Comparison of ENCODE assay signal across 25 cellular contexts in the genomic region with DNA sequence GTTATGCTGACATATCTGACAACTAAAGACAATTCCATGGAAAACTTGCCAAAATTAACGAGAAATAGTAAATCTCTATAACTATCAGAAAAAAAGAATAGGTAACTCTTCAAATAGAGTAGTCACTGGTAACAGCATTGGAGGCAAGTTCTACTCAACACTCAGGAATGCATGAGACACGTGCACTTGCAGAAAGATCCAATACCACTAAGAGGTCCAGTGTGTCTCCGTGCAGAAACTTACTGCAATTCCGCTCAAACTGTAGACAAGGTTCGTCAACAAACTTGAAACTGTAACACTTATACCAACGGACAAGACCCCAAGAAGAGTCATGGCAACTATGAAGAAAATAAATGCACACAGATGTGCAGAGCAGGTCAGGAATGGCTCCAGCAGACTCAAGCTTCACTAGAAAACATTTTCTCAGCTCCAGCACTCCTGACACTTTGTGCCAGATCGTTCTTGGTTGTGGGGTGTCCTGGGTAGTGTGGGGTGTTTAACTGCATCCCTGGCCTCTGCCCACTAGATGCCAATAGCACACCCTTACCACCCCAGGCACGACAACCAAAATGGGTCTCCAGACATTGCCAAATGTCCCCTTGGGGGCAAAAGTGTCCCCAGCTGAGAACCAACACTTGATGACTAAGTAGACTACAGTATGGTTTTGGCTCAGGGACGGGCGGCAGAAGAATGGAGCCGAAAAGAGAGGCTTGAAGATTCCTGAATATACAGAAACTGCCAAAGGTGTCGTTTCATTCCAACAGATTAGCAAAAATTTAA.
DNase-seq lines count a peak whose midpoint lies in the region; ATAC-seq, FAIRE-seq and TF ChIP-seq lines count a peak whose summit lies in the region.
"Had no signal": no experiment of that assay in that cellular context is flagged by ENCODE, and none has a peak within 500 bp of the region (broad histone marks: within the 10 kb centered on the region; RNA-seq: fewer than 3 reads in every experiment).

No MANE protein-coding gene starts in this region.

- no peak overlapping the region for H3K27ac Mint-ChIP-seq in activated naive CD4-positive, alpha-beta T cell treated with anti-CD3 and anti-CD28 coated beads for 36 hours
- no peak overlapping the region for H3K27ac Mint-ChIP-seq in activated CD4-positive, alpha-beta T cell treated with anti-CD3 and anti-CD28 coated beads, Interleukin-2, amount 10 ng/mL, durations not matched to agents 7 days and 5 days
- H3K27ac Mint-ChIP-seq: activated naive CD8-positive, alpha-beta T cell; natural killer cell treated with Interleukin-12 subunit alpha and Interleukin-12 subunit beta and Interleukin-15 and Interleukin-18, amount 100 ng/mL, for 72 hours; type B pancreatic cell had no signal

- TF ChIP-seq CTCF in right atrium auricular region (IDR thresholded peaks at IDR 0.05) (no peak), HepG2 (CRISPR knock-in tag; IDR thresholded peaks at IDR 0.05) (no peak)

- POLR2A ChIA-PET in HepG2 (lab: Yijun Ruan, JAX): no interaction called here
- POLR2A ChIA-PET in activated CD4-positive, alpha-beta T cell treated with anti-CD3 and anti-CD28 coated beads, Interleukin-2, amount 10 ng/mL, durations not matched to agents 7 days and 5 days (lab: Charles Lee): no interaction called here

- H3K9me3 Mint-ChIP-seq in activated naive CD4-positive, alpha-beta T cell treated with anti-CD3 and anti-CD28 coated beads for 36 hours: peaks cover 3% of the 10 kb centered on the region
- H3K9me3 Mint-ChIP-seq in activated CD4-positive, alpha-beta T cell treated with anti-CD3 and anti-CD28 coated beads, Interleukin-2, amount 10 ng/mL, durations not matched to agents 7 days and 5 days: peaks cover 4% of the 10 kb centered on the region
- H3K9me3 Mint-ChIP-seq: natural killer cell treated with Interleukin-12 subunit alpha and Interleukin-12 subunit beta and Interleukin-15 and Interleukin-18, amount 100 ng/mL, for 72 hours had no signal

- peaks cover 7% of the 10 kb centered on the region; the same call in 1 of the 2 replicates for H3K79me2 ChIP-seq in Karpas-422 (ENCODE audit: low read length)
- H3K79me2 ChIP-seq in HepG2 (ENCODE audit: insufficient read depth, low read length): no peaks in the 10 kb centered on the region
- H3K79me2 ChIP-seq: parathyroid adenoma had no signal

- H3K9me3 ChIP-seq in right atrium auricular region (no peaks in the 10 kb centered on the region), right cardiac atrium (ENCODE audit: control insufficient read depth, low read length) (no peaks in the 10 kb centered on the region), Karpas-422 (ENCODE audit: low read length) (no peaks in the 10 kb centered on the region), HepG2 (ENCODE audit: low read length) (no peaks in the 10 kb centered on the region)

- peaks cover 21% of the 10 kb centered on the region for H3K4me1 Mint-ChIP-seq in activated naive CD4-positive, alpha-beta T cell treated with anti-CD3 and anti-CD28 coated beads for 36 hours (ENCODE audit: low read depth)
- H3K4me1 Mint-ChIP-seq in activated CD4-positive, alpha-beta T cell treated with anti-CD3 and anti-CD28 coated beads, Interleukin-2, amount 10 ng/mL, durations not matched to agents 7 days and 5 days: peaks cover 21% of the 10 kb centered on the region

- peaks cover 64% of the 10 kb centered on the region for H3K36me3 Mint-ChIP-seq in activated naive CD4-positive, alpha-beta T cell treated with anti-CD3 and anti-CD28 coated beads for 36 hours (ENCODE audit: low read depth)
- H3K36me3 Mint-ChIP-seq in activated CD4-positive, alpha-beta T cell treated with anti-CD3 and anti-CD28 coated beads, Interleukin-2, amount 10 ng/mL, durations not matched to agents 7 days and 5 days (ENCODE audit: low read depth): peaks cover 57% of the 10 kb centered on the region

- no peak for TF ChIP-seq EP300 in HepG2 (IDR thresholded peaks at IDR 0.05; ENCODE audit: low read depth in 2 of 2, low read length in 2 of 2)
- TF ChIP-seq EP300 in HepG2 (CRISPR knock-in tag; IDR thresholded peaks at IDR 0.05; ENCODE audit: borderline replicate concordance): no peak

- H3K27ac ChIP-seq in right atrium auricular region (no peak overlapping the region), right cardiac atrium (ENCODE audit: low read length) (no peak overlapping the region), Karpas-422 (ENCODE audit: low read length) (no peak overlapping the region), HepG2 (ENCODE audit: extremely low read length, insufficient read depth, low read length) (no peak overlapping the region)
- H3K27ac ChIP-seq: gastroesophageal sphincter, parathyroid adenoma had no signal

- H4K20me1 ChIP-seq in Karpas-422 (ENCODE audit: insufficient read depth, low read depth, low read length): no peaks in the 10 kb centered on the region
- H4K20me1 ChIP-seq in HepG2 (ENCODE audit: insufficient read depth, low read length): no peaks in the 10 kb centered on the region

- CTCF ChIA-PET in activated naive CD4-positive, alpha-beta T cell treated with anti-CD3 and anti-CD28 coated beads for 36 hours (lab: Charles Lee): no interaction called here
- CTCF ChIA-PET in HepG2 (lab: Yijun Ruan, JAX; ENCODE audit: low intra/inter-chr PET ratio, low total read pairs): no interaction called here
- CTCF ChIA-PET in activated CD4-positive, alpha-beta T cell treated with anti-CD3 and anti-CD28 coated beads, Interleukin-2, amount 10 ng/mL, durations not matched to agents 7 days and 5 days (lab: Charles Lee): interaction anchor here (0.5 kb wide), 1 partner anchor 39 kb away, joined by 3 read pairs; no protein-coding TSS in a partner anchor

- no peak overlapping the region for H3K4me3 ChIP-seq in right atrium auricular region
- no peak overlapping the region for H3K4me3 ChIP-seq in right cardiac atrium (ENCODE audit: low read length)
- H3K4me3 ChIP-seq in Karpas-422 (ENCODE audit: low read length): no peak overlapping the region
- H3K4me3 ChIP-seq in HepG2 (replicated peaks in 1 of 3; ENCODE audit: insufficient read depth in 1 of 3, low read depth in 2 of 3, low read length in 3 of 3): no peak overlapping the region
- H3K4me3 ChIP-seq: gastroesophageal sphincter, K562 had no signal

- WGBS in right cardiac atrium: 98% methylated on average over 12 of the region's 12 CpGs
- 94% methylated on average over 12 of the region's 12 CpGs for WGBS in HepG2 (ENCODE audit: low lambda C conversion rate)

- no peak for FAIRE-seq in HepG2 (lab: Jason Lieb, UNC)
- FAIRE-seq: K562 had no signal

- no peaks in the 10 kb centered on the region for H3K27me3 ChIP-seq in right atrium auricular region
- H3K27me3 ChIP-seq in right cardiac atrium (ENCODE audit: control insufficient read depth, insufficient read depth): no peaks in the 10 kb centered on the region
- no peaks in the 10 kb centered on the region for H3K27me3 ChIP-seq in Karpas-422 (ENCODE audit: low read length)
- no peaks in the 10 kb centered on the region for H3K27me3 ChIP-seq in HepG2 (ENCODE audit: control insufficient read depth in 1 of 2, insufficient read depth in 2 of 2, low read length in 2 of 2)
- H3K27me3 ChIP-seq: gastroesophageal sphincter had no signal

- BruUV-seq in HepG2 (replicated peaks; lab: Mats Ljungman, UMichigan): no TSS peak

- TF ChIP-seq RAD21 in HepG2 (CRISPR knock-in tag; IDR thresholded peaks at IDR 0.05): no peak

- in situ Hi-C loops in HepG2 (cut with HindIII; ENCODE audit: extremely low pct_ligation_motif_present, low pct_unique_long_range_greater_than_20kb): loop anchor here (10.0 kb wide), 1 partner anchor 97 kb away; no protein-coding TSS in a partner anchor

- ATAC-seq in right cardiac atrium: no peak
- no peak for ATAC-seq in HepG2
- ATAC-seq: esophagus mucosa; gastroesophageal sphincter; HCT116; K562; left colon; natural killer cell treated with Interleukin-12 subunit alpha and Interleukin-12 subunit beta and Interleukin-15 and Interleukin-18, amount 100 ng/mL, for 72 hours; sciatic nerve had no signal

- H2AFZ ChIP-seq in Karpas-422 (ENCODE audit: low read length): no peak overlapping the region
- H2AFZ ChIP-seq in HepG2 (ENCODE audit: low read length): no peak overlapping the region
- H2AFZ ChIP-seq: parathyroid adenoma had no signal

- TF ChIP-seq POLR2A in HepG2 (IDR thresholded peaks at IDR 0.05; ENCODE audit: insufficient read depth in 1 of 2, low read depth in 2 of 2, low read length in 2 of 2): no peak

- H3K9ac ChIP-seq in Karpas-422 (ENCODE audit: low read length): no peak overlapping the region
- H3K9ac ChIP-seq in HepG2 (ENCODE audit: insufficient read depth, low read depth, low read length): no peak overlapping the region
- H3K9ac ChIP-seq: parathyroid adenoma had no signal

- no peaks in the 10 kb centered on the region for H3K9me2 ChIP-seq in Karpas-422 (replicated peaks; ENCODE audit: insufficient read depth, low read length)

- H3K4me3 Mint-ChIP-seq in activated naive CD4-positive, alpha-beta T cell treated with anti-CD3 and anti-CD28 coated beads for 36 hours: no peak overlapping the region
- H3K4me3 Mint-ChIP-seq in activated CD4-positive, alpha-beta T cell treated with anti-CD3 and anti-CD28 coated beads, Interleukin-2, amount 10 ng/mL, durations not matched to agents 7 days and 5 days: no peak overlapping the region
- H3K4me3 Mint-ChIP-seq: activated naive CD8-positive, alpha-beta T cell; natural killer cell treated with Interleukin-12 subunit alpha and Interleukin-12 subunit beta and Interleukin-15 and Interleukin-18, amount 100 ng/mL, for 72 hours; type B pancreatic cell had no signal

- H3K36me3 ChIP-seq in right atrium auricular region (peaks cover 30% of the 10 kb centered on the region), Karpas-422 (ENCODE audit: insufficient read depth, low read length) (no peaks in the 10 kb centered on the region; the same call in 1 of the 2 replicates), HepG2 (replicated peaks in 1 of 2; ENCODE audit: control insufficient read depth in 1 of 2, insufficient read depth in 2 of 2, low read length in 2 of 2) (peaks cover 11 to 26% of the 10 kb centered on the region in 2 experiments; a peak in 4 of 5 replicates)

- H3K4me1 ChIP-seq in right atrium auricular region (no peaks in the 10 kb centered on the region), right cardiac atrium (ENCODE audit: control insufficient read depth, insufficient read depth, low read length) (no peaks in the 10 kb centered on the region), Karpas-422 (ENCODE audit: low read length) (no peaks in the 10 kb centered on the region), HepG2 (ENCODE audit: insufficient read depth, low read length) (peaks cover 15% of the 10 kb centered on the region)
- H3K4me1 ChIP-seq: parathyroid adenoma had no signal

- H3K4me2 ChIP-seq in Karpas-422 (ENCODE audit: low read depth, low read length, poor library complexity, severe bottlenecking) (no peak overlapping the region), HepG2 (ENCODE audit: low read depth, low read length) (no peak overlapping the region)

- intact Hi-C loops in right cardiac atrium (cut with DNase I) (loop anchor here in 1 of 4 donors (10.0 kb wide), 1 partner anchor 87 kb away; no protein-coding TSS in a partner anchor), HepG2 (cut with micrococcal nuclease; ENCODE audit: unreplicated experiment) (no loop called here)
- intact Hi-C loops in activated naive CD4-positive, alpha-beta T cell treated with anti-CD3 and anti-CD28 coated beads for 36 hours (cut with micrococcal nuclease): loop anchor here (10.0 kb wide), 1 partner anchor 97 kb away; no protein-coding TSS in a partner anchor

- DNase-seq in right atrium auricular region (ENCODE audit: low spot score) (peak; percentile 26), right cardiac atrium (no peak), amniotic epithelial cell (ENCODE audit: low read depth) (peak; percentile 20), islet precursor cell (peak; percentile 29), Karpas-422 (no peak), HepG2 (ENCODE audit: low spot score) (no peak)
- no peak for DNase-seq in activated naive CD4-positive, alpha-beta T cell treated with anti-CD3 and anti-CD28 coated beads for 36 hours
- DNase-seq in activated CD4-positive, alpha-beta T cell treated with anti-CD3 and anti-CD28 coated beads, Interleukin-2, amount 10 ng/mL, durations not matched to agents 7 days and 5 days: no peak
- DNase-seq: activated CD4-positive, alpha-beta T cell treated with anti-CD3 and anti-CD28 coated beads for 1 hour; C1 segment of cervical spinal cord; effector CD8-positive, alpha-beta T cell; left colon; NCI-H187; NCI-H774; SHP77 treated with DMSO at 0.1 percent for 48 hours; SW 1271 had no signal

- no peaks in the 10 kb centered on the region for H3K27me3 Mint-ChIP-seq in activated naive CD4-positive, alpha-beta T cell treated with anti-CD3 and anti-CD28 coated beads for 36 hours (ENCODE audit: low read depth)
- H3K27me3 Mint-ChIP-seq in activated CD4-positive, alpha-beta T cell treated with anti-CD3 and anti-CD28 coated beads, Interleukin-2, amount 10 ng/mL, durations not matched to agents 7 days and 5 days: no peaks in the 10 kb centered on the region
- H3K27me3 Mint-ChIP-seq: activated naive CD8-positive, alpha-beta T cell; natural killer cell treated with Interleukin-12 subunit alpha and Interleukin-12 subunit beta and Interleukin-15 and Interleukin-18, amount 100 ng/mL, for 72 hours; type B pancreatic cell had no signal

Comparison
In these comparisons a context has a peak if more than half of its experiments do, and no peak if none do; other contexts are left out.
1. DNase-seq: peak in right atrium auricular region (single experiment), amniotic epithelial cell (single experiment) and islet precursor cell (single experiment); none in right cardiac atrium (0 of 3), activated naive CD4-positive, alpha-beta T cell treated with anti-CD3 and anti-CD28 coated beads for 36 hours (single experiment), Karpas-422 (single experiment), HepG2 (single experiment) and activated CD4-positive, alpha-beta T cell treated with anti-CD3 and anti-CD28 coated beads, Interleukin-2, amount 10 ng/mL, durations not matched to agents 7 days and 5 days (single experiment).